8 cellular contexts compared by ENCODE assay signal in genomic region chr16:84617631-84618427, GRCh38. TPM values are rescaled to one million over a fixed set of nuclear protein-coding genes. Genes with fewer than 3 reads are reported as not detected.
A peak's percentile ranks its signal among the peaks of the same experiment; 100 is the strongest.
DNase-seq lines count a peak whose midpoint lies in the region; ATAC-seq lines count a peak whose summit lies in the region.

Gene COTL1 (minus strand): TSS chr16:84618078. CDS start chr16:84617914, 164 bp downstream.

- H3K4me1 ChIP-seq in CD4-positive, alpha-beta memory T cell (ENCODE audit: insufficient read depth, low read length), result peaks cover 40% of the 10 kb centered on the region

- ATAC-seq in GM19463 (IDR thresholded peaks at IDR 0.05; ENCODE audit: unreplicated experiment), result peak; percentile 85

- peak within 1 kb of the TSS; percentile 64 for H3K27ac ChIP-seq in CD4-positive, alpha-beta memory T cell (ENCODE audit: low read depth, low read length)

- peaks cover 35 to 54% (median 46%) of the 10 kb centered on the region in 4 donors for H3K4me1 Mint-ChIP-seq in CD4-positive, alpha-beta memory T cell

- peak within 1 kb of the TSS; percentile 90 to 97 (median 94) for H3K27ac Mint-ChIP-seq in CD4-positive, alpha-beta memory T cell

- peaks cover 19 to 31% of the 10 kb centered on the region in 2 donors for H3K36me3 Mint-ChIP-seq in CD4-positive, alpha-beta memory T cell

- no peaks in the 10 kb centered on the region for H3K27me3 ChIP-seq in CD4-positive, alpha-beta memory T cell (ENCODE audit: insufficient read depth, low read length)

- POLR2A ChIA-PET in CD4-positive, alpha-beta memory T cell (lab: Charles Lee; ENCODE audit: partially characterized antibody), result interaction anchor here (0.7 to 10.2 kb wide), 13 partner anchors 16 to 501 kb away, joined by 3 to 530 read pairs (median 13); partner anchors contain the start of genes KLHL36, MBTPS1 and MEAK7

- DNase-seq in CD4-positive, alpha-beta memory T cell, result peak; percentile 91 to 94 (median 91)
- DNase-seq in HS-27A (ENCODE audit: low read depth), result peak; percentile 96
- DNase-seq in NK-92 (lab: John Stamatoyannopoulos, UW; ENCODE audit: unreplicated experiment), result peak; percentile 62
- peak; percentile 90 to 93 for DNase-seq in activated CD8-positive, alpha-beta memory T cell treated with anti-CD3 and anti-CD28 coated beads for 1 hour (ENCODE audit: extremely low read depth in 1 of 2, low read depth in 1 of 2)
- peak; percentile 88 for DNase-seq in effector CD8-positive, alpha-beta T cell (lab: John Stamatoyannopoulos, UW)
- peak; percentile 98 for DNase-seq in medulla oblongata (ENCODE audit: extremely low spot score)
- peak; percentile 90 to 98 (median 90) for DNase-seq in stimulated activated CD4-positive, alpha-beta T cell treated with anti-CD3 and anti-CD28 coated beads, TNF-alpha, amount 100 ng/mL, for 48 hours (ENCODE audit: low read depth in 3 of 3)

- H3K36me3 ChIP-seq in CD4-positive, alpha-beta memory T cell (ENCODE audit: insufficient read depth, low read length), result no peaks in the 10 kb centered on the region

- H3K4me3 ChIP-seq in CD4-positive, alpha-beta memory T cell (ENCODE audit: low read length in 2 of 2), result peak within 1 kb of the TSS; percentile 71 to 91

- no peaks in the 10 kb centered on the region for H3K27me3 Mint-ChIP-seq in CD4-positive, alpha-beta memory T cell

- H3K9me3 Mint-ChIP-seq in CD4-positive, alpha-beta memory T cell, result peaks cover 0 to 1% (median 0%) of the 10 kb centered on the region in 8 donors

- intact Hi-C loops in CD4-positive, alpha-beta memory T cell (cut with micrococcal nuclease), result loop anchor here (1.0 to 5.0 kb wide), 7 partner anchors 18 to 107 kb away; no protein-coding TSS in a partner anchor

- CTCF ChIA-PET in CD4-positive, alpha-beta memory T cell (lab: Charles Lee; ENCODE audit: partially characterized antibody), result interaction anchor here (0.6 to 15.2 kb wide), 6 partner anchors 9 to 109 kb away, joined by 3 to 358 read pairs (median 6); partner anchors contain the start of gene MEAK7

- no peaks in the 10 kb centered on the region for H3K9me3 ChIP-seq in CD4-positive, alpha-beta memory T cell (ENCODE audit: control insufficient read depth in 1 of 2, low read length in 2 of 2)

- H3K4me3 Mint-ChIP-seq in CD4-positive, alpha-beta memory T cell, result peak within 1 kb of the TSS; percentile 95 to 97 (median 96)

RNA-seq across cellular contexts. Expression of gene COTL1, which starts in this region (rescaled TPM):
- total RNA-seq in CD4-positive, alpha-beta memory T cell, result 100 to 1,000 TPM; 181 to 186 TPM
- 100 to 1,000 TPM; 589 to 683 TPM for polyA plus RNA-seq in CD4-positive, alpha-beta memory T cell

Comparison
In these comparisons a context has a peak if more than half of its experiments do, and no peak if none do; other contexts are left out.
1. Peak in every context shown above with its lines: DNase-seq, ATAC-seq, H3K4me3 ChIP-seq and H3K27ac ChIP-seq.